1 cellular context compared by ENCODE assay signal in genomic region chr7:76393116-76394031, GRCh38.
TF ChIP-seq lines count a peak whose summit lies in the region.

No MANE protein-coding gene starts in this region.

TF ChIP-seq in WTC11, 78 proteins besides CTCF, POLR2A, EP300 and RAD21 (continued from another document and continues in another):
- TF ChIP-seq, protein P1, sequence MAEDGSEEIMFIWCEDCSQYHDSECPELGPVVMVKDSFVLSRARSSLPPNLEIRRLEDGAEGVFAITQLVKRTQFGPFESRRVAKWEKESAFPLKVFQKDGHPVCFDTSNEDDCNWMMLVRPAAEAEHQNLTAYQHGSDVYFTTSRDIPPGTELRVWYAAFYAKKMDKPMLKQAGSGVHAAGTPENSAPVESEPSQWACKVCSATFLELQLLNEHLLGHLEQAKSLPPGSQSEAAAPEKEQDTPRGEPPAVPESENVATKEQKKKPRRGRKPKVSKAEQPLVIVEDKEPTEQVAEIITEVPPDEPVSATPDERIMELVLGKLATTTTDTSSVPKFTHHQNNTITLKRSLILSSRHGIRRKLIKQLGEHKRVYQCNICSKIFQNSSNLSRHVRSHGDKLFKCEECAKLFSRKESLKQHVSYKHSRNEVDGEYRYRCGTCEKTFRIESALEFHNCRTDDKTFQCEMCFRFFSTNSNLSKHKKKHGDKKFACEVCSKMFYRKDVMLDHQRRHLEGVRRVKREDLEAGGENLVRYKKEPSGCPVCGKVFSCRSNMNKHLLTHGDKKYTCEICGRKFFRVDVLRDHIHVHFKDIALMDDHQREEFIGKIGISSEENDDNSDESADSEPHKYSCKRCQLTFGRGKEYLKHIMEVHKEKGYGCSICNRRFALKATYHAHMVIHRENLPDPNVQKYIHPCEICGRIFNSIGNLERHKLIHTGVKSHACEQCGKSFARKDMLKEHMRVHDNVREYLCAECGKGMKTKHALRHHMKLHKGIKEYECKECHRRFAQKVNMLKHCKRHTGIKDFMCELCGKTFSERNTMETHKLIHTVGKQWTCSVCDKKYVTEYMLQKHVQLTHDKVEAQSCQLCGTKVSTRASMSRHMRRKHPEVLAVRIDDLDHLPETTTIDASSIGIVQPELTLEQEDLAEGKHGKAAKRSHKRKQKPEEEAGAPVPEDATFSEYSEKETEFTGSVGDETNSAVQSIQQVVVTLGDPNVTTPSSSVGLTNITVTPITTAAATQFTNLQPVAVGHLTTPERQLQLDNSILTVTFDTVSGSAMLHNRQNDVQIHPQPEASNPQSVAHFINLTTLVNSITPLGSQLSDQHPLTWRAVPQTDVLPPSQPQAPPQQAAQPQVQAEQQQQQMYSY (CRISPR knock-in tag; IDR thresholded peaks at IDR 0.05), result 0 out of 2 replicates have a peak, but pooled peaks have one; percentile 39
- TF ChIP-seq AFF4 (CRISPR knock-in tag; IDR thresholded peaks at IDR 0.05; ENCODE audit: borderline replicate concordance) (no peak), ELF4 (CRISPR knock-in tag; IDR thresholded peaks at IDR 0.05; ENCODE audit: low read depth) (no peak), SOX15 (CRISPR knock-in tag; IDR thresholded peaks at IDR 0.05) (no peak), GTF2I (CRISPR knock-in tag; conservative IDR thresholded peaks at IDR 0.05) (no peak), ZNF138 (CRISPR knock-in tag; conservative IDR thresholded peaks at IDR 0.05) (no peak), ZMAT4 (CRISPR knock-in tag; IDR thresholded peaks at IDR 0.05) (no peak), ZNF263 (CRISPR knock-in tag; IDR thresholded peaks at IDR 0.05; ENCODE audit: low read depth) (peak; percentile 59; the same call in 1 of the 2 replicates), ZNF121 (CRISPR knock-in tag; IDR thresholded peaks at IDR 0.05) (0 out of 2 replicates have a peak, but pooled peaks have one; percentile 67), TEAD4 (CRISPR knock-in tag; IDR thresholded peaks at IDR 0.05) (no peak), ZNF232 (CRISPR knock-in tag; IDR thresholded peaks at IDR 0.05) (no peak; the same call in none of the 2 replicates), ZNF219 (CRISPR knock-in tag; IDR thresholded peaks at IDR 0.05; ENCODE audit: borderline replicate concordance) (no peak; the same call in 1 of the 2 replicates), ATF6 (CRISPR knock-in tag; IDR thresholded peaks at IDR 0.05) (no peak), SP1 (CRISPR knock-in tag; conservative IDR thresholded peaks at IDR 0.05) (peak; percentile 81), OVOL2 (CRISPR knock-in tag; IDR thresholded peaks at IDR 0.05; ENCODE audit: borderline replicate concordance) (no peak), ZBTB21 (CRISPR knock-in tag; IDR thresholded peaks at IDR 0.05; ENCODE audit: borderline replicate concordance) (no peak; the same call in 1 of the 2 replicates), PREB (CRISPR knock-in tag; IDR thresholded peaks at IDR 0.05; ENCODE audit: borderline replicate concordance) (no peak), ZNF416 (CRISPR knock-in tag; IDR thresholded peaks at IDR 0.05) (no peak), USF2 (CRISPR knock-in tag; IDR thresholded peaks at IDR 0.05) (no peak; the same call in 1 of the 2 replicates), ZNF671 (CRISPR knock-in tag; IDR thresholded peaks at IDR 0.05) (no peak), ZNF425 (CRISPR knock-in tag; conservative IDR thresholded peaks at IDR 0.05) (no peak), SMAD4 (CRISPR knock-in tag; IDR thresholded peaks at IDR 0.05) (0 out of 2 replicates have a peak, but pooled peaks have one; percentile 17), NR2C2 (CRISPR knock-in tag; IDR thresholded peaks at IDR 0.05) (0 out of 2 replicates have a peak, but pooled peaks have one; percentile 50), CREB1 (CRISPR knock-in tag; IDR thresholded peaks at IDR 0.05) (no peak), JAZF1 (CRISPR knock-in tag; IDR thresholded peaks at IDR 0.05) (no peak), NFE2L1 (CRISPR knock-in tag; IDR thresholded peaks at IDR 0.05) (peak; percentile 71; the same call in 1 of the 2 replicates), TCF7 (CRISPR knock-in tag; IDR thresholded peaks at IDR 0.05; ENCODE audit: low read depth) (peak; percentile 80; the same call in 1 of the 2 replicates), RORB (CRISPR knock-in tag; IDR thresholded peaks at IDR 0.05) (no peak)
- TF ChIP-seq, protein P2, sequence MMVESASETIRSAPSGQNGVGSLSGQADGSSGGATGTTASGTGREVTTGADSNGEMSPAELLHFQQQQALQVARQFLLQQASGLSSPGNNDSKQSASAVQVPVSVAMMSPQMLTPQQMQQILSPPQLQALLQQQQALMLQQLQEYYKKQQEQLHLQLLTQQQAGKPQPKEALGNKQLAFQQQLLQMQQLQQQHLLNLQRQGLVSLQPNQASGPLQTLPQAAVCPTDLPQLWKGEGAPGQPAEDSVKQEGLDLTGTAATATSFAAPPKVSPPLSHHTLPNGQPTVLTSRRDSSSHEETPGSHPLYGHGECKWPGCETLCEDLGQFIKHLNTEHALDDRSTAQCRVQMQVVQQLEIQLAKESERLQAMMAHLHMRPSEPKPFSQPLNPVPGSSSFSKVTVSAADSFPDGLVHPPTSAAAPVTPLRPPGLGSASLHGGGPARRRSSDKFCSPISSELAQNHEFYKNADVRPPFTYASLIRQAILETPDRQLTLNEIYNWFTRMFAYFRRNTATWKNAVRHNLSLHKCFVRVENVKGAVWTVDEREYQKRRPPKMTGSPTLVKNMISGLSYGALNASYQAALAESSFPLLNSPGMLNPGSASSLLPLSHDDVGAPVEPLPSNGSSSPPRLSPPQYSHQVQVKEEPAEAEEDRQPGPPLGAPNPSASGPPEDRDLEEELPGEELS (CRISPR knock-in tag; IDR thresholded peaks at IDR 0.05), result peak; percentile 93
- TF ChIP-seq, protein P3, sequence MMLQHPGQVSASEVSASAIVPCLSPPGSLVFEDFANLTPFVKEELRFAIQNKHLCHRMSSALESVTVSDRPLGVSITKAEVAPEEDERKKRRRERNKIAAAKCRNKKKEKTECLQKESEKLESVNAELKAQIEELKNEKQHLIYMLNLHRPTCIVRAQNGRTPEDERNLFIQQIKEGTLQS (CRISPR knock-in tag; conservative IDR thresholded peaks at IDR 0.05), result no peak
- TF ChIP-seq, protein P4, sequence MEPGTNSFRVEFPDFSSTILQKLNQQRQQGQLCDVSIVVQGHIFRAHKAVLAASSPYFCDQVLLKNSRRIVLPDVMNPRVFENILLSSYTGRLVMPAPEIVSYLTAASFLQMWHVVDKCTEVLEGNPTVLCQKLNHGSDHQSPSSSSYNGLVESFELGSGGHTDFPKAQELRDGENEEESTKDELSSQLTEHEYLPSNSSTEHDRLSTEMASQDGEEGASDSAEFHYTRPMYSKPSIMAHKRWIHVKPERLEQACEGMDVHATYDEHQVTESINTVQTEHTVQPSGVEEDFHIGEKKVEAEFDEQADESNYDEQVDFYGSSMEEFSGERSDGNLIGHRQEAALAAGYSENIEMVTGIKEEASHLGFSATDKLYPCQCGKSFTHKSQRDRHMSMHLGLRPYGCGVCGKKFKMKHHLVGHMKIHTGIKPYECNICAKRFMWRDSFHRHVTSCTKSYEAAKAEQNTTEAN (CRISPR knock-in tag; IDR thresholded peaks at IDR 0.05), result 0 out of 2 replicates have a peak, but pooled peaks have one; percentile 27
- TF ChIP-seq, protein P5, sequence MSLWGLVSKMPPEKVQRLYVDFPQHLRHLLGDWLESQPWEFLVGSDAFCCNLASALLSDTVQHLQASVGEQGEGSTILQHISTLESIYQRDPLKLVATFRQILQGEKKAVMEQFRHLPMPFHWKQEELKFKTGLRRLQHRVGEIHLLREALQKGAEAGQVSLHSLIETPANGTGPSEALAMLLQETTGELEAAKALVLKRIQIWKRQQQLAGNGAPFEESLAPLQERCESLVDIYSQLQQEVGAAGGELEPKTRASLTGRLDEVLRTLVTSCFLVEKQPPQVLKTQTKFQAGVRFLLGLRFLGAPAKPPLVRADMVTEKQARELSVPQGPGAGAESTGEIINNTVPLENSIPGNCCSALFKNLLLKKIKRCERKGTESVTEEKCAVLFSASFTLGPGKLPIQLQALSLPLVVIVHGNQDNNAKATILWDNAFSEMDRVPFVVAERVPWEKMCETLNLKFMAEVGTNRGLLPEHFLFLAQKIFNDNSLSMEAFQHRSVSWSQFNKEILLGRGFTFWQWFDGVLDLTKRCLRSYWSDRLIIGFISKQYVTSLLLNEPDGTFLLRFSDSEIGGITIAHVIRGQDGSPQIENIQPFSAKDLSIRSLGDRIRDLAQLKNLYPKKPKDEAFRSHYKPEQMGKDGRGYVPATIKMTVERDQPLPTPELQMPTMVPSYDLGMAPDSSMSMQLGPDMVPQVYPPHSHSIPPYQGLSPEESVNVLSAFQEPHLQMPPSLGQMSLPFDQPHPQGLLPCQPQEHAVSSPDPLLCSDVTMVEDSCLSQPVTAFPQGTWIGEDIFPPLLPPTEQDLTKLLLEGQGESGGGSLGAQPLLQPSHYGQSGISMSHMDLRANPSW (CRISPR knock-in tag; conservative IDR thresholded peaks at IDR 0.05; ENCODE audit: low read depth), result no peak
- TF ChIP-seq, protein P6, sequence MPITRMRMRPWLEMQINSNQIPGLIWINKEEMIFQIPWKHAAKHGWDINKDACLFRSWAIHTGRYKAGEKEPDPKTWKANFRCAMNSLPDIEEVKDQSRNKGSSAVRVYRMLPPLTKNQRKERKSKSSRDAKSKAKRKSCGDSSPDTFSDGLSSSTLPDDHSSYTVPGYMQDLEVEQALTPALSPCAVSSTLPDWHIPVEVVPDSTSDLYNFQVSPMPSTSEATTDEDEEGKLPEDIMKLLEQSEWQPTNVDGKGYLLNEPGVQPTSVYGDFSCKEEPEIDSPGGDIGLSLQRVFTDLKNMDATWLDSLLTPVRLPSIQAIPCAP (CRISPR knock-in tag; IDR thresholded peaks at IDR 0.05), result peak; percentile 93
